Comparison of ENCODE assay signal across 14 cellular contexts in genomic region chr19:49165865-49166301, GRCh38. TPM values are rescaled to one million over a fixed set of nuclear protein-coding genes. Genes with fewer than 3 reads are reported as not detected.
DNase-seq lines count a peak whose midpoint lies in the region; ATAC-seq, FAIRE-seq and TF ChIP-seq lines count a peak whose summit lies in the region.
"Had no signal": no experiment of that assay in that cellular context is flagged by ENCODE, and none has a peak within 500 bp of the region (broad histone marks: within the 10 kb centered on the region; RNA-seq: fewer than 3 reads in every experiment).

No MANE protein-coding gene starts in this region.

- BruUV-seq in HepG2 (replicated peaks; lab: Mats Ljungman, UMichigan) = no TSS peak

- H4K20me1 ChIP-seq in HepG2 (ENCODE audit: insufficient read depth, low read length) = no peaks in the 10 kb centered on the region
- H4K20me1 ChIP-seq: BLaER1 had no signal

- H3K4me3 ChIP-seq in HEK293 (ENCODE audit: low read depth, low read length) (no peak overlapping the region), endodermal cell (ENCODE audit: low read length) (no peak overlapping the region), HepG2 (replicated peaks in 1 of 3; ENCODE audit: insufficient read depth in 1 of 3, low read depth in 2 of 3, low read length in 3 of 3) (no peak overlapping the region), subcutaneous abdominal adipose tissue (ENCODE audit: low read depth in 1 of 5, low read length in 5 of 5) (no peak overlapping the region)
- H3K4me3 ChIP-seq in naive thymus-derived CD4-positive, alpha-beta T cell (ENCODE audit: low read length) = no peak overlapping the region
- H3K4me3 ChIP-seq: BLaER1, uterus had no signal

- TF ChIP-seq RAD21 in HepG2 (CRISPR knock-in tag; IDR thresholded peaks at IDR 0.05) = no peak

- intact Hi-C loops in HepG2 (cut with micrococcal nuclease; ENCODE audit: unreplicated experiment) = no loop called here
- intact Hi-C loops in naive thymus-derived CD4-positive, alpha-beta T cell (cut with micrococcal nuclease) = no loop called here

- H3K27ac Mint-ChIP-seq in endodermal cell = no peak overlapping the region
- H3K27ac Mint-ChIP-seq in naive thymus-derived CD4-positive, alpha-beta T cell = no peak overlapping the region
- H3K27ac Mint-ChIP-seq: activated B cell treated with CpG ODN at 0.5 μM for 24 hours had no signal

- no peak overlapping the region for H3K9ac ChIP-seq in endodermal cell (ENCODE audit: extremely low read depth, low read length, poor library complexity, severe bottlenecking)
- no peak overlapping the region for H3K9ac ChIP-seq in HepG2 (ENCODE audit: insufficient read depth, low read depth, low read length)
- H3K9ac ChIP-seq in subcutaneous abdominal adipose tissue (ENCODE audit: low read length in 5 of 5) = peak overlapping the region in 3 of 5 donors; percentile 7 to 55 (median 39)
- H3K9ac ChIP-seq: BLaER1 had no signal

- POLR2A ChIA-PET in HEK293 (lab: Yijun Ruan, JAX) = no interaction called here
- POLR2A ChIA-PET in HepG2 (lab: Yijun Ruan, JAX) = no interaction called here
- POLR2A ChIA-PET in naive thymus-derived CD4-positive, alpha-beta T cell (lab: Charles Lee) = no interaction called here

- no peaks in the 10 kb centered on the region for H3K4me1 Mint-ChIP-seq in endodermal cell
- no peaks in the 10 kb centered on the region for H3K4me1 Mint-ChIP-seq in naive thymus-derived CD4-positive, alpha-beta T cell
- H3K4me1 Mint-ChIP-seq: activated B cell treated with CpG ODN at 0.5 μM for 24 hours; central memory CD8-positive, alpha-beta T cell had no signal

- TF ChIP-seq CTCF in HEK293 (tag by site-specific recombination; IDR thresholded peaks at IDR 0.05) (no peak), endodermal cell (conservative IDR thresholded peaks at IDR 0.05) (peak; percentile 39), HepG2 (CRISPR knock-in tag; IDR thresholded peaks at IDR 0.05) (peak; percentile 19; the same call in 1 of the 2 replicates)

- H3K27ac ChIP-seq in HEK293 (ENCODE audit: extremely low read depth, low read depth, low read length) (no peak overlapping the region), endodermal cell (ENCODE audit: low read depth, low read length) (no peak overlapping the region), HepG2 (ENCODE audit: extremely low read length, insufficient read depth, low read length) (no peak overlapping the region), subcutaneous abdominal adipose tissue (ENCODE audit: low read depth, low read length) (peak overlapping the region; percentile 18)
- H3K27ac ChIP-seq in naive thymus-derived CD4-positive, alpha-beta T cell (ENCODE audit: low read depth, low read length) = no peak overlapping the region
- H3K27ac ChIP-seq: BLaER1 had no signal

- peaks cover 0 to 5% of the 10 kb centered on the region in 2 experiments; a peak in 1 of 3 replicates for H3K36me3 ChIP-seq in HEK293 (ENCODE audit: control insufficient read depth in 2 of 2, insufficient read depth in 1 of 2, low read length in 2 of 2)
- H3K36me3 ChIP-seq in endodermal cell (ENCODE audit: control insufficient read depth, insufficient read depth, low read length) = peaks cover 6% of the 10 kb centered on the region
- H3K36me3 ChIP-seq in HepG2 (replicated peaks in 1 of 2; ENCODE audit: control insufficient read depth in 1 of 2, insufficient read depth in 2 of 2, low read length in 2 of 2) = no peaks in the 10 kb centered on the region
- peaks cover 0 to 19% (median 13%) of the 10 kb centered on the region in 5 donors for H3K36me3 ChIP-seq in subcutaneous abdominal adipose tissue (ENCODE audit: control insufficient read depth in 5 of 5, insufficient read depth in 5 of 5, low read length in 5 of 5)
- no peaks in the 10 kb centered on the region for H3K36me3 ChIP-seq in naive thymus-derived CD4-positive, alpha-beta T cell (ENCODE audit: control insufficient read depth in 2 of 3, insufficient read depth in 3 of 3, low read length in 3 of 3)
- H3K36me3 ChIP-seq: BLaER1, uterus had no signal

- no peak for TF ChIP-seq POLR2A in HepG2 (IDR thresholded peaks at IDR 0.05; ENCODE audit: insufficient read depth in 1 of 2, low read depth in 2 of 2, low read length in 2 of 2)

- no peaks in the 10 kb centered on the region for H3K9me3 Mint-ChIP-seq in endodermal cell
- H3K9me3 Mint-ChIP-seq in naive thymus-derived CD4-positive, alpha-beta T cell = no peaks in the 10 kb centered on the region
- H3K9me3 Mint-ChIP-seq: activated B cell treated with CpG ODN at 0.5 μM for 24 hours; central memory CD8-positive, alpha-beta T cell had no signal

- DNase-seq in endodermal cell = peak; percentile 61
- no peak for DNase-seq in HepG2 (ENCODE audit: low spot score)
- DNase-seq in activated CD8-positive, alpha-beta memory T cell treated with anti-CD3 and anti-CD28 coated beads for 24 hours = no peak
- DNase-seq in naive thymus-derived CD4-positive, alpha-beta T cell = no peak
- no peak for DNase-seq in NCI-H2107 (lab: John Stamatoyannopoulos, UW)
- DNase-seq in NCI-H774 (lab: John Stamatoyannopoulos, UW) = no peak
- DNase-seq: activated B cell treated with CpG ODN at 0.5 μM for 24 hours, uterus had no signal

- no peak overlapping the region for H3K4me3 Mint-ChIP-seq in endodermal cell
- H3K4me3 Mint-ChIP-seq in naive thymus-derived CD4-positive, alpha-beta T cell = no peak overlapping the region
- H3K4me3 Mint-ChIP-seq: activated B cell treated with CpG ODN at 0.5 μM for 24 hours; central memory CD8-positive, alpha-beta T cell had no signal

- FAIRE-seq in HepG2 (lab: Jason Lieb, UNC) = no peak

- WGBS in endodermal cell (ENCODE audit: insufficient coverage in 1 of 2, insufficient read length in 1 of 2), 2 experiments = 81 to 86% methylated on average over 22 to 30 of the region's 30 CpGs
- 83% methylated on average over 9 of the region's 30 CpGs for WGBS in HepG2 (ENCODE audit: low lambda C conversion rate)

- H3K4me2 ChIP-seq in HepG2 (ENCODE audit: low read depth, low read length) = no peak overlapping the region
- H3K4me2 ChIP-seq: BLaER1 had no signal

- in situ Hi-C loops in HepG2 (cut with HindIII; ENCODE audit: extremely low pct_ligation_motif_present, low pct_unique_long_range_greater_than_20kb) = no loop called here

- H3K9me3 ChIP-seq in HEK293 (ENCODE audit: control insufficient read depth, insufficient read depth, low read depth, low read length) (no peaks in the 10 kb centered on the region), endodermal cell (ENCODE audit: control insufficient read depth, low read length) (no peaks in the 10 kb centered on the region), HepG2 (ENCODE audit: low read length) (no peaks in the 10 kb centered on the region), subcutaneous abdominal adipose tissue (ENCODE audit: control insufficient read depth in 5 of 5, low read length in 5 of 5) (no peaks in the 10 kb centered on the region)
- H3K9me3 ChIP-seq in naive thymus-derived CD4-positive, alpha-beta T cell (ENCODE audit: control insufficient read depth in 2 of 3, low read length in 3 of 3) = no peaks in the 10 kb centered on the region
- H3K9me3 ChIP-seq: BLaER1, uterus had no signal

- ATAC-seq in HepG2 = peak; percentile 45
- no peak for ATAC-seq in naive thymus-derived CD4-positive, alpha-beta T cell

- H2AFZ ChIP-seq in HepG2 (ENCODE audit: low read length) = no peak overlapping the region

- no peaks in the 10 kb centered on the region for H3K27me3 ChIP-seq in endodermal cell (ENCODE audit: control insufficient read depth, insufficient read depth, low read length, poor library complexity, severe bottlenecking)
- H3K27me3 ChIP-seq in HepG2 (ENCODE audit: control insufficient read depth in 1 of 2, insufficient read depth in 2 of 2, low read length in 2 of 2) = no peaks in the 10 kb centered on the region
- H3K27me3 ChIP-seq in subcutaneous abdominal adipose tissue (ENCODE audit: control insufficient read depth in 5 of 5, insufficient read depth in 4 of 5, low read length in 5 of 5) = no peaks in the 10 kb centered on the region
- no peaks in the 10 kb centered on the region for H3K27me3 ChIP-seq in naive thymus-derived CD4-positive, alpha-beta T cell (ENCODE audit: control insufficient read depth in 2 of 2, insufficient read depth in 2 of 2, low read length in 2 of 2)
- H3K27me3 ChIP-seq: BLaER1, uterus had no signal

- TF ChIP-seq EP300 in HepG2 (IDR thresholded peaks at IDR 0.05; ENCODE audit: low read depth in 2 of 2, low read length in 2 of 2) (no peak), HepG2 (CRISPR knock-in tag; IDR thresholded peaks at IDR 0.05; ENCODE audit: borderline replicate concordance) (no peak)

- H3K27me3 Mint-ChIP-seq in endodermal cell (ENCODE audit: insufficient read depth) = peaks cover 8% of the 10 kb centered on the region
- H3K27me3 Mint-ChIP-seq in naive thymus-derived CD4-positive, alpha-beta T cell = peaks cover 3 to 13% (median 4%) of the 10 kb centered on the region in 5 donors

- peaks cover 7% of the 10 kb centered on the region for H3K36me3 Mint-ChIP-seq in endodermal cell (ENCODE audit: low read depth)
- H3K36me3 Mint-ChIP-seq in naive thymus-derived CD4-positive, alpha-beta T cell = no peaks in the 10 kb centered on the region

- no peaks in the 10 kb centered on the region for H3K79me2 ChIP-seq in HepG2 (ENCODE audit: insufficient read depth, low read length)

- no peaks in the 10 kb centered on the region for H3K4me1 ChIP-seq in HEK293 (ENCODE audit: control insufficient read depth, insufficient read depth, low read length)
- H3K4me1 ChIP-seq in endodermal cell (ENCODE audit: control insufficient read depth, insufficient read depth, low read length) = no peaks in the 10 kb centered on the region
- peaks cover 22% of the 10 kb centered on the region for H3K4me1 ChIP-seq in HepG2 (ENCODE audit: insufficient read depth, low read length)
- H3K4me1 ChIP-seq in subcutaneous abdominal adipose tissue (ENCODE audit: control insufficient read depth in 5 of 5, insufficient read depth in 5 of 5, low read length in 5 of 5) = peaks cover 0 to 17% (median 6%) of the 10 kb centered on the region in 5 donors
- H3K4me1 ChIP-seq in naive thymus-derived CD4-positive, alpha-beta T cell (ENCODE audit: control insufficient read depth in 2 of 2, insufficient read depth in 2 of 2, low read length in 2 of 2) = no peaks in the 10 kb centered on the region
- H3K4me1 ChIP-seq: uterus had no signal

- CTCF ChIA-PET in HEK293 (lab: Yijun Ruan, JAX) (interaction anchor here (0.7 to 0.9 kb wide), 3 partner anchors 43 to 396 kb away, joined by 3 to 4 read pairs (median 3); no protein-coding TSS in a partner anchor), HepG2 (lab: Yijun Ruan, JAX; ENCODE audit: low intra/inter-chr PET ratio, low total read pairs) (no interaction called here)
- CTCF ChIA-PET in naive thymus-derived CD4-positive, alpha-beta T cell (lab: Charles Lee) = interaction anchor here (1.9 kb wide), 1 partner anchor 19 kb away, joined by 4 read pairs; no protein-coding TSS in a partner anchor

RNA-seq across cellular contexts. Expression of gene TRPM4, which starts 8.3 kb away (rescaled TPM):
- total RNA-seq in endodermal cell (10 to 100 TPM; 22.0 to 33.3 TPM), HepG2 (2016; rRNA removed; fragmentation: Illumina TruSeq; extraction: Trizol) (1.7 and 1.9 TPM in 2 replicates)
- 16.5 TPM for polyA plus RNA-seq in endodermal cell (2013, experiment 1 of 2)
- polyA plus RNA-seq in endodermal cell (2013, experiment 2 of 2) = 13.7 TPM
- total RNA-seq in HepG2 (2016; cell fraction: cytosol; rRNA removed; fragmentation: Illumina TruSeq; extraction: Trizol; ENCODE audit: low read depth) = 0.91 and 1.1 TPM in 2 replicates
- 1.2 and 1.5 TPM in 2 replicates for total RNA-seq in HepG2 (2016; cell fraction: insoluble cytoplasmic fraction; rRNA removed; fragmentation: Illumina TruSeq; extraction: Trizol)
- total RNA-seq in HepG2 (2016; cell fraction: membrane; rRNA removed; fragmentation: Illumina TruSeq; extraction: Trizol) = 1.2 and 1.6 TPM in 2 replicates
- 3.3 and 3.9 TPM in 2 replicates for total RNA-seq in HepG2 (2016; cell fraction: nucleus; rRNA removed; fragmentation: Illumina TruSeq; extraction: Trizol)
- polyA plus RNA-seq in HepG2 (2011; rRNA removed) = 4.3 and 6.3 TPM in 2 replicates
- 3.2 and 3.5 TPM in 2 replicates for polyA plus RNA-seq in HepG2 (2011; cell fraction: cytosol; rRNA removed)
- polyA plus RNA-seq in HepG2 (2011; cell fraction: nucleus; rRNA removed) = 27.5 and 33.2 TPM in 2 replicates
- 6.3 and 7.5 TPM in 2 replicates for polyA plus RNA-seq in HepG2 (2012)
- 0.50 and 0.69 TPM in 2 replicates for polyA plus RNA-seq in HepG2 (2016; cell fraction: cytosol; fragmentation: Illumina TruSeq; extraction: Trizol; ENCODE audit: low read depth)
- 0.73 and 1.3 TPM in 2 replicates for polyA plus RNA-seq in HepG2 (2016; cell fraction: insoluble cytoplasmic fraction; fragmentation: Illumina TruSeq; extraction: Trizol; ENCODE audit: low read depth)
- polyA plus RNA-seq in HepG2 (2016; cell fraction: membrane; fragmentation: Illumina TruSeq; extraction: Trizol; ENCODE audit: low read depth) = 1.1 TPM in 2 replicates
- polyA plus RNA-seq in HepG2 (2016; cell fraction: nucleus; fragmentation: Illumina TruSeq; extraction: Trizol; ENCODE audit: insufficient read depth, low read depth) = 6.3 and 6.9 TPM in 2 replicates
- polyA minus RNA-seq in HepG2 (2011; rRNA and poly(A)+ RNA removed; ENCODE audit: low replicate concordance) = 4.8 and 7.6 TPM in 2 replicates
- 1.8 and 3.2 TPM in 2 replicates for polyA minus RNA-seq in HepG2 (2011; cell fraction: cytosol; rRNA and poly(A)+ RNA removed)
- polyA minus RNA-seq in HepG2 (2011; cell fraction: nucleus; rRNA and poly(A)+ RNA removed) = 5.5 and 6.3 TPM in 2 replicates
- total RNA-seq in naive thymus-derived CD4-positive, alpha-beta T cell = 1 to 10 TPM in 1 of 5 experiments, under 1 TPM in 3, not detected in 1; 0.72 to 3.2 (median 0.85) TPM
- polyA plus RNA-seq in naive thymus-derived CD4-positive, alpha-beta T cell = under 1 TPM in 1 of 2 donors, not detected in 1; 0.13 TPM
- total RNA-seq: activated B cell treated with CpG ODN at 0.5 μM for 24 hours had no signal

RNA-seq across cellular contexts. Expression of gene HRC, which starts 10.7 kb away (rescaled TPM):
- 1 to 10 TPM in 1 of 2 donors, under 1 TPM in 1; 0.57 to 3.9 TPM for total RNA-seq in endodermal cell
- 5.1 TPM for polyA plus RNA-seq in endodermal cell (2013, experiment 1 of 2)
- 3.8 TPM for polyA plus RNA-seq in endodermal cell (2013, experiment 2 of 2)
- total RNA-seq in HepG2 (2016; rRNA removed; fragmentation: Illumina TruSeq; extraction: Trizol) = 1.5 and 3.6 TPM in 2 replicates
- 0.18 and 0.20 TPM in 2 replicates for total RNA-seq in HepG2 (2016; cell fraction: cytosol; rRNA removed; fragmentation: Illumina TruSeq; extraction: Trizol; ENCODE audit: low read depth)
- total RNA-seq in HepG2 (2016; cell fraction: insoluble cytoplasmic fraction; rRNA removed; fragmentation: Illumina TruSeq; extraction: Trizol) = 1.0 and 4.4 TPM in 2 replicates
- 0.24 and 0.46 TPM in 2 replicates for total RNA-seq in HepG2 (2016; cell fraction: membrane; rRNA removed; fragmentation: Illumina TruSeq; extraction: Trizol)
- 2.5 and 3.4 TPM in 2 replicates for total RNA-seq in HepG2 (2016; cell fraction: nucleus; rRNA removed; fragmentation: Illumina TruSeq; extraction: Trizol)
- 15.4 and 26.4 TPM in 2 replicates for polyA plus RNA-seq in HepG2 (2011; rRNA removed)
- polyA plus RNA-seq in HepG2 (2011; cell fraction: cytosol; rRNA removed) = 13.5 and 21.9 TPM in 2 replicates
- 13.0 and 19.9 TPM in 2 replicates for polyA plus RNA-seq in HepG2 (2011; cell fraction: nucleus; rRNA removed)
- polyA plus RNA-seq in HepG2 (2012) = 17.7 and 25.6 TPM in 2 replicates
- polyA plus RNA-seq in HepG2 (2016; cell fraction: cytosol; fragmentation: Illumina TruSeq; extraction: Trizol; ENCODE audit: low read depth) = 0.20 and 0.45 TPM in 2 replicates
- 1.3 and 2.6 TPM in 2 replicates for polyA plus RNA-seq in HepG2 (2016; cell fraction: insoluble cytoplasmic fraction; fragmentation: Illumina TruSeq; extraction: Trizol; ENCODE audit: low read depth)
- polyA plus RNA-seq in HepG2 (2016; cell fraction: membrane; fragmentation: Illumina TruSeq; extraction: Trizol; ENCODE audit: low read depth) = 0.15 and 0.74 TPM in 2 replicates
- 7.3 and 9.2 TPM in 2 replicates for polyA plus RNA-seq in HepG2 (2016; cell fraction: nucleus; fragmentation: Illumina TruSeq; extraction: Trizol; ENCODE audit: insufficient read depth, low read depth)
- polyA minus RNA-seq in HepG2 (2011; rRNA and poly(A)+ RNA removed; ENCODE audit: low replicate concordance) = 0.28 and 5.1 TPM in 2 replicates
- polyA minus RNA-seq in HepG2 (2011; cell fraction: cytosol; rRNA and poly(A)+ RNA removed) = 3.9 and 8.6 TPM in 2 replicates
- polyA minus RNA-seq in HepG2 (2011; cell fraction: nucleus; rRNA and poly(A)+ RNA removed) = 2.2 and 4.6 TPM in 2 replicates
- not detected for total RNA-seq in naive thymus-derived CD4-positive, alpha-beta T cell
- polyA plus RNA-seq in naive thymus-derived CD4-positive, alpha-beta T cell = not detected
- total RNA-seq: activated B cell treated with CpG ODN at 0.5 μM for 24 hours, pulmonary artery endothelial cell had no signal

RNA-seq across cellular contexts. Expression of gene PPFIA3, which starts 46.5 kb away (rescaled TPM):
- total RNA-seq in endodermal cell (10 to 100 TPM in 1 of 2 donors, 1 to 10 TPM in 1; 7.4 to 16.5 TPM), HepG2 (2016; rRNA removed; fragmentation: Illumina TruSeq; extraction: Trizol) (6.3 and 8.6 TPM in 2 replicates)
- 21.1 TPM for polyA plus RNA-seq in endodermal cell (2013, experiment 1 of 2)
- polyA plus RNA-seq in endodermal cell (2013, experiment 2 of 2) = 20.8 TPM
- total RNA-seq in HepG2 (2016; cell fraction: cytosol; rRNA removed; fragmentation: Illumina TruSeq; extraction: Trizol; ENCODE audit: low read depth) = 1.9 and 2.7 TPM in 2 replicates
- total RNA-seq in HepG2 (2016; cell fraction: insoluble cytoplasmic fraction; rRNA removed; fragmentation: Illumina TruSeq; extraction: Trizol) = 6.5 and 8.9 TPM in 2 replicates
- total RNA-seq in HepG2 (2016; cell fraction: membrane; rRNA removed; fragmentation: Illumina TruSeq; extraction: Trizol) = 4.5 and 5.6 TPM in 2 replicates
- total RNA-seq in HepG2 (2016; cell fraction: nucleus; rRNA removed; fragmentation: Illumina TruSeq; extraction: Trizol) = 8.1 and 9.0 TPM in 2 replicates
- 6.7 and 8.9 TPM in 2 replicates for polyA plus RNA-seq in HepG2 (2011; rRNA removed)
- polyA plus RNA-seq in HepG2 (2011; cell fraction: cytosol; rRNA removed) = 6.0 and 7.5 TPM in 2 replicates
- polyA plus RNA-seq in HepG2 (2011; cell fraction: nucleus; rRNA removed) = 37.0 and 50.3 TPM in 2 replicates
- polyA plus RNA-seq in HepG2 (2012) = 9.4 and 9.5 TPM in 2 replicates
- polyA plus RNA-seq in HepG2 (2016; cell fraction: cytosol; fragmentation: Illumina TruSeq; extraction: Trizol; ENCODE audit: low read depth) = 1.9 and 2.8 TPM in 2 replicates
- polyA plus RNA-seq in HepG2 (2016; cell fraction: insoluble cytoplasmic fraction; fragmentation: Illumina TruSeq; extraction: Trizol; ENCODE audit: low read depth) = 6.2 and 6.5 TPM in 2 replicates
- 3.3 and 4.2 TPM in 2 replicates for polyA plus RNA-seq in HepG2 (2016; cell fraction: membrane; fragmentation: Illumina TruSeq; extraction: Trizol; ENCODE audit: low read depth)
- polyA plus RNA-seq in HepG2 (2016; cell fraction: nucleus; fragmentation: Illumina TruSeq; extraction: Trizol; ENCODE audit: insufficient read depth, low read depth) = 21.5 and 24.1 TPM in 2 replicates
- 8.5 and 15.8 TPM in 2 replicates for polyA minus RNA-seq in HepG2 (2011; rRNA and poly(A)+ RNA removed; ENCODE audit: low replicate concordance)
- 4.9 and 5.9 TPM in 2 replicates for polyA minus RNA-seq in HepG2 (2011; cell fraction: cytosol; rRNA and poly(A)+ RNA removed)
- 13.8 and 16.6 TPM in 2 replicates for polyA minus RNA-seq in HepG2 (2011; cell fraction: nucleus; rRNA and poly(A)+ RNA removed)
- 1 to 10 TPM; 2.2 to 4.9 (median 3.3) TPM for total RNA-seq in naive thymus-derived CD4-positive, alpha-beta T cell
- under 1 TPM; 0.15 to 0.54 TPM for polyA plus RNA-seq in naive thymus-derived CD4-positive, alpha-beta T cell

RNA-seq across cellular contexts. Expression of gene C19orf73, which starts 46.9 kb away (rescaled TPM):
- total RNA-seq in endodermal cell = 1 to 10 TPM; 1.9 to 2.5 TPM
- 2.2 TPM for polyA plus RNA-seq in endodermal cell (2013, experiment 1 of 2)
- polyA plus RNA-seq in endodermal cell (2013, experiment 2 of 2) = 1.9 TPM
- total RNA-seq in HepG2 (2016; rRNA removed; fragmentation: Illumina TruSeq; extraction: Trizol) = 0.80 and 1.4 TPM in 2 replicates
- 1.6 and 3.1 TPM in 2 replicates for total RNA-seq in HepG2 (2016; cell fraction: cytosol; rRNA removed; fragmentation: Illumina TruSeq; extraction: Trizol; ENCODE audit: low read depth)
- 1.6 and 1.9 TPM in 2 replicates for total RNA-seq in HepG2 (2016; cell fraction: insoluble cytoplasmic fraction; rRNA removed; fragmentation: Illumina TruSeq; extraction: Trizol)
- 2.1 and 2.4 TPM in 2 replicates for total RNA-seq in HepG2 (2016; cell fraction: membrane; rRNA removed; fragmentation: Illumina TruSeq; extraction: Trizol)
- 0.59 and 0.94 TPM in 2 replicates for total RNA-seq in HepG2 (2016; cell fraction: nucleus; rRNA removed; fragmentation: Illumina TruSeq; extraction: Trizol)
- 1.5 and 3.0 TPM in 2 replicates for polyA plus RNA-seq in HepG2 (2011; rRNA removed)
- 2.6 TPM in 2 replicates for polyA plus RNA-seq in HepG2 (2011; cell fraction: cytosol; rRNA removed)
- 3.8 and 4.8 TPM in 2 replicates for polyA plus RNA-seq in HepG2 (2011; cell fraction: nucleus; rRNA removed)
- polyA plus RNA-seq in HepG2 (2012) = 1.1 and 1.9 TPM in 2 replicates
- 2.0 and 2.7 TPM in 2 replicates for polyA plus RNA-seq in HepG2 (2016; cell fraction: cytosol; fragmentation: Illumina TruSeq; extraction: Trizol; ENCODE audit: low read depth)
- 1.6 and 2.2 TPM in 2 replicates for polyA plus RNA-seq in HepG2 (2016; cell fraction: insoluble cytoplasmic fraction; fragmentation: Illumina TruSeq; extraction: Trizol; ENCODE audit: low read depth)
- 1.5 and 1.6 TPM in 2 replicates for polyA plus RNA-seq in HepG2 (2016; cell fraction: membrane; fragmentation: Illumina TruSeq; extraction: Trizol; ENCODE audit: low read depth)
- polyA plus RNA-seq in HepG2 (2016; cell fraction: nucleus; fragmentation: Illumina TruSeq; extraction: Trizol; ENCODE audit: insufficient read depth, low read depth) = 0.74 TPM in 1 of 2 replicates, not detected in the other
- polyA minus RNA-seq in HepG2 (2011; rRNA and poly(A)+ RNA removed; ENCODE audit: low replicate concordance) = 1.3 TPM in 2 replicates
- polyA minus RNA-seq in HepG2 (2011; cell fraction: cytosol; rRNA and poly(A)+ RNA removed) = 0.89 and 1.2 TPM in 2 replicates
- polyA minus RNA-seq in HepG2 (2011; cell fraction: nucleus; rRNA and poly(A)+ RNA removed) = 1.8 and 3.0 TPM in 2 replicates
- 1 to 10 TPM; 1.3 to 2.8 (median 2.2) TPM for total RNA-seq in naive thymus-derived CD4-positive, alpha-beta T cell
- 1 to 10 TPM; 4.3 to 4.8 TPM for polyA plus RNA-seq in naive thymus-derived CD4-positive, alpha-beta T cell
- total RNA-seq: G401, uterus had no signal

RNA-seq across cellular contexts. Expression of gene LIN7B, which starts 51.7 kb away (rescaled TPM):
- total RNA-seq in endodermal cell (10 to 100 TPM in 1 of 2 donors, 1 to 10 TPM in 1; 9.5 to 14.9 TPM), HepG2 (2016; rRNA removed; fragmentation: Illumina TruSeq; extraction: Trizol) (3.5 and 5.3 TPM in 2 replicates)
- 7.9 TPM for polyA plus RNA-seq in endodermal cell (2013, experiment 1 of 2)
- 8.4 TPM for polyA plus RNA-seq in endodermal cell (2013, experiment 2 of 2)
- total RNA-seq in HepG2 (2016; cell fraction: cytosol; rRNA removed; fragmentation: Illumina TruSeq; extraction: Trizol; ENCODE audit: low read depth) = 5.6 and 7.0 TPM in 2 replicates
- 2.9 and 5.2 TPM in 2 replicates for total RNA-seq in HepG2 (2016; cell fraction: insoluble cytoplasmic fraction; rRNA removed; fragmentation: Illumina TruSeq; extraction: Trizol)
- total RNA-seq in HepG2 (2016; cell fraction: membrane; rRNA removed; fragmentation: Illumina TruSeq; extraction: Trizol) = 6.4 and 6.9 TPM in 2 replicates
- 3.4 and 4.1 TPM in 2 replicates for total RNA-seq in HepG2 (2016; cell fraction: nucleus; rRNA removed; fragmentation: Illumina TruSeq; extraction: Trizol)
- polyA plus RNA-seq in HepG2 (2011; rRNA removed) = 7.6 and 8.6 TPM in 2 replicates
- 5.0 and 9.3 TPM in 2 replicates for polyA plus RNA-seq in HepG2 (2011; cell fraction: cytosol; rRNA removed)
- polyA plus RNA-seq in HepG2 (2011; cell fraction: nucleus; rRNA removed) = 15.9 and 17.9 TPM in 2 replicates
- polyA plus RNA-seq in HepG2 (2012) = 3.9 and 4.2 TPM in 2 replicates
- 4.7 and 5.8 TPM in 2 replicates for polyA plus RNA-seq in HepG2 (2016; cell fraction: cytosol; fragmentation: Illumina TruSeq; extraction: Trizol; ENCODE audit: low read depth)
- 3.3 and 3.7 TPM in 2 replicates for polyA plus RNA-seq in HepG2 (2016; cell fraction: insoluble cytoplasmic fraction; fragmentation: Illumina TruSeq; extraction: Trizol; ENCODE audit: low read depth)
- polyA plus RNA-seq in HepG2 (2016; cell fraction: membrane; fragmentation: Illumina TruSeq; extraction: Trizol; ENCODE audit: low read depth) = 2.7 and 6.8 TPM in 2 replicates
- polyA plus RNA-seq in HepG2 (2016; cell fraction: nucleus; fragmentation: Illumina TruSeq; extraction: Trizol; ENCODE audit: insufficient read depth, low read depth) = 8.3 and 9.6 TPM in 2 replicates
- 3.8 and 4.0 TPM in 2 replicates for polyA minus RNA-seq in HepG2 (2011; rRNA and poly(A)+ RNA removed; ENCODE audit: low replicate concordance)
- polyA minus RNA-seq in HepG2 (2011; cell fraction: cytosol; rRNA and poly(A)+ RNA removed) = 0.88 and 1.7 TPM in 2 replicates
- polyA minus RNA-seq in HepG2 (2011; cell fraction: nucleus; rRNA and poly(A)+ RNA removed) = 4.9 and 8.3 TPM in 2 replicates
- total RNA-seq in naive thymus-derived CD4-positive, alpha-beta T cell = 10 to 100 TPM in 4 of 5 experiments, 1 to 10 TPM in 1; 3.7 to 21.7 (median 10.8) TPM
- 1 to 10 TPM; 4.0 to 5.7 TPM for polyA plus RNA-seq in naive thymus-derived CD4-positive, alpha-beta T cell

Comparison
In these comparisons a context has a peak if more than half of its experiments do, and no peak if none do; other contexts are left out.
1. H3K9ac ChIP-seq: peak in subcutaneous abdominal adipose tissue (3 of 5); none in endodermal cell (single experiment) and HepG2 (single experiment).
2. Of the 63 proteins assayed by ChIP-seq in both HepG2 and HEK293: peak only in HepG2: CTCF; only in HEK293: none; in both: none; in neither: 62.